In the genomic region with DNA sequence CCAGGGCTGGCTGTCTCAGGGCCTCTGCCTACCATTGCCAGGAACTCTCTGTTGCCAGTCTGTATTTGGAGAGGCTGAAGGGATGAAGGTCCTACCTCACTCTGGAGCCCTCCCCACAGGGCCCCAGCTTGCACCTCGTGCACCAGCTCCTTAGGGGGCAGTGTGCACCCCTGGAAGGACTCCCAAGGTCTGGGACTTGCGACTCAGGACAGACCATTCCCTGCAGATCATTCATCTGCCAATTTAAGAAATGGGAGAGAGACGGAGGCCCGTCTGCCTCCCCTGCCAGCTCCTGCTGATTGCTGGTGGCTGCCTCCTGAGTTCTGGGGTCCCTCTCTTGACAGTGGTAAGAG, we compare ENCODE assay signal across 8 cellular contexts. TPM values are rescaled to one million over a fixed set of nuclear protein-coding genes. Genes with fewer than 3 reads are reported as not detected.
DNase-seq lines count a peak whose midpoint lies in the region; ATAC-seq and TF ChIP-seq lines count a peak whose summit lies in the region.

No MANE protein-coding gene starts in this region.

- in situ Hi-C loops in GM13977 (cut with MboI; ENCODE audit: low pct_unique_long_range_greater_than_20kb, low sequenced_read_pairs, unreplicated experiment), result no loop called here

- H3K27ac ChIP-seq in substantia nigra (ENCODE audit: low read depth, low read length, poor library complexity, severe bottlenecking), result peak overlapping the region; percentile 56

- no peaks in the 10 kb centered on the region for H3K36me3 ChIP-seq in BE2C

- peaks cover 6% of the 10 kb centered on the region; the same call in 1 of the 2 replicates for H3K4me1 ChIP-seq in BE2C

- no peak overlapping the region for H3K4me3 ChIP-seq in BE2C (ENCODE audit: low read depth, low read length)

- DNase-seq in BE2C (peak; percentile 51), GM13977 (ENCODE audit: low spot score) (peak; percentile 49), RPMI7951 (ENCODE audit: low read depth) (peak; percentile 73), cerebellar cortex (ENCODE audit: low spot score) (peak; percentile 89), left lobe of liver (ENCODE audit: low spot score) (no peak), substantia nigra (lab: John Stamatoyannopoulos, UW) (peak in 37 of 49 donors; percentile 26 to 82 (median 56)), OCI-M2 (lab: John Stamatoyannopoulos, UW; ENCODE audit: unreplicated experiment) (no peak)

- ATAC-seq in left lobe of liver (peak; percentile 66), GM18498 (IDR thresholded peaks at IDR 0.05; ENCODE audit: unreplicated experiment) (no peak)

- H3K27me3 ChIP-seq in BE2C, result no peaks in the 10 kb centered on the region

- TF ChIP-seq CTCF in BE2C (IDR thresholded peaks at IDR 0.05; ENCODE audit: low read depth, low read length) (peak; percentile 52), GM13977 (IDR thresholded peaks at IDR 0.05; ENCODE audit: extremely low read depth, insufficient read depth, missing control alignments) (peak; percentile 78)

- H3K9me3 ChIP-seq in BE2C, result no peaks in the 10 kb centered on the region

RNA-seq across cellular contexts. Expression of gene MALAT1, which starts 27.5 kb away (rescaled TPM):
- 273 TPM for polyA plus RNA-seq in BE2C (2012; ENCODE audit: insufficient read depth, insufficient read length, low read depth)
- 481 and 510 TPM in 2 replicates for total RNA-seq in RPMI7951 (2014; rRNA removed; shearing (Covaris generic))
- total RNA-seq in left lobe of liver, result 2,761 TPM

RNA-seq across cellular contexts. Expression of gene NEAT1, which starts 48.8 kb away (rescaled TPM):
- 301 TPM for polyA plus RNA-seq in BE2C (2012; ENCODE audit: insufficient read depth, insufficient read length, low read depth)
- total RNA-seq in RPMI7951 (2014; rRNA removed; shearing (Covaris generic)), result 3.5 and 4.7 TPM in 2 replicates
- 766 TPM for total RNA-seq in left lobe of liver

RNA-seq across cellular contexts. Expression of gene SCYL1, which starts 53.5 kb away (rescaled TPM):
- polyA plus RNA-seq in BE2C (2012; ENCODE audit: insufficient read depth, insufficient read length, low read depth), result 66.9 TPM
- 64.1 and 65.7 TPM in 2 replicates for total RNA-seq in RPMI7951 (2014; rRNA removed; shearing (Covaris generic))
- 67.6 TPM for total RNA-seq in left lobe of liver

Comparison
In these comparisons a context has a peak if more than half of its experiments do, and no peak if none do; other contexts are left out.
1. DNase-seq: peak in BE2C (single experiment), GM13977 (single experiment), RPMI7951 (single experiment), cerebellar cortex (single experiment) and substantia nigra (37 of 49); none in left lobe of liver (single experiment) and OCI-M2 (single experiment).
2. RNA of gene NEAT1, which starts 48.8 kb away (total RNA-seq): 766 TPM in left lobe of liver (single experiment); 3.5 to 4.7 TPM in RPMI7951; every median in the first group is over 100 times any median in the second.